ENCODE assay signal across 8 cellular contexts in genomic region chr12:86914716-86915115, GRCh38.
A peak's percentile ranks its signal among the peaks of the same experiment; 100 is the strongest.
DNase-seq lines count a peak whose midpoint lies in the region; ATAC-seq, FAIRE-seq and TF ChIP-seq lines count a peak whose summit lies in the region.

No MANE protein-coding gene starts in this region.

- BruUV-seq in A673 (replicated peaks; lab: Mats Ljungman, UMichigan) = no TSS peak

- TF ChIP-seq CTCF in A673 (conservative IDR thresholded peaks at IDR 0.05; ENCODE audit: low read depth, low read length) = peak; percentile 67
- TF ChIP-seq CTCF in HFF-Myc (IDR thresholded peaks at IDR 0.05; ENCODE audit: low read depth, low read length, missing control alignments) = peak; percentile 24
- peak in 1 of 11 experiments; percentile 12 for TF ChIP-seq CTCF in spleen (IDR thresholded peaks at IDR 0.05 in 8 of 11, conservative IDR thresholded peaks at IDR 0.05 in 3 of 11)

- DNase-seq in A673 (ENCODE audit: low spot score) (peak; percentile 62), HFF-Myc (ENCODE audit: extremely low read depth, low read depth) (peak; percentile 1), SHP77 (lab: John Stamatoyannopoulos, UW) (peak; percentile 24 to 26), frontal cortex (ENCODE audit: low spot score in 2 of 2) (no peak), spleen (no peak)
- no peak for DNase-seq in NK-92 treated with Interleukin-12 subunit alpha and Interleukin-12 subunit beta, amount 100 ng/mL, for 24 hours (lab: John Stamatoyannopoulos, UW)

- peaks cover 3% of the 10 kb centered on the region for H3K9me3 ChIP-seq in A673 (ENCODE audit: low read depth, low read length, poor library complexity, severe bottlenecking)
- no peaks in the 10 kb centered on the region for H3K9me3 ChIP-seq in spleen

- intact Hi-C loops in A673 (cut with micrococcal nuclease; ENCODE audit: unreplicated experiment) (loop anchor here (10.0 kb wide), 3 partner anchors 650 to 990 kb away; no protein-coding TSS in a partner anchor), spleen (cut with DNase I; ENCODE audit: low total_unique reads) (no loop called here)

- no peak overlapping the region for H3K4me3 ChIP-seq in A673 (ENCODE audit: low read depth, low read length, poor library complexity, severe bottlenecking)
- H3K4me3 ChIP-seq in HFF-Myc (replicated peaks; ENCODE audit: low read depth, low read length) = no peak overlapping the region
- no peak overlapping the region for H3K4me3 ChIP-seq in spleen

- ATAC-seq in GM18519 (IDR thresholded peaks at IDR 0.05; ENCODE audit: low FRiP score, unreplicated experiment) (no peak), GM21381 (IDR thresholded peaks at IDR 0.05; ENCODE audit: unreplicated experiment) (no peak)

- CTCF ChIA-PET in A673 (lab: Charles Lee) = interaction anchor here (0.6 kb wide), 2 partner anchors 9 to 799 kb away, joined by 3 to 4 read pairs; no protein-coding TSS in a partner anchor

- FAIRE-seq in frontal cortex (lab: Jason Lieb, UNC) = peak; percentile 23

- POLR2A ChIA-PET in A673 (lab: Charles Lee; ENCODE audit: low non-redundant PET) = no interaction called here

- no peak for TF ChIP-seq POLR2A in spleen (IDR thresholded peaks at IDR 0.05)

- H3K27me3 ChIP-seq in A673 (replicated peaks; ENCODE audit: insufficient read depth, low read depth, low read length, poor library complexity) (no peaks in the 10 kb centered on the region), spleen (replicated peaks in 1 of 7) (no peaks in the 10 kb centered on the region)

- H3K27ac ChIP-seq in A673 (ENCODE audit: low read depth, low read length, poor library complexity, severe bottlenecking) = no peak overlapping the region
- H3K27ac ChIP-seq in spleen = no peak overlapping the region

- H3K4me1 ChIP-seq in A673 (ENCODE audit: insufficient read depth, low read length, poor library complexity, severe bottlenecking) (no peaks in the 10 kb centered on the region), spleen (no peaks in the 10 kb centered on the region)

- no peaks in the 10 kb centered on the region for H3K36me3 ChIP-seq in A673 (ENCODE audit: insufficient read depth, low read length, poor library complexity, severe bottlenecking)
- H3K36me3 ChIP-seq in spleen = no peaks in the 10 kb centered on the region

Comparison
In these comparisons a context has a peak if more than half of its experiments do, and no peak if none do; other contexts are left out.
1. DNase-seq: peak in A673 (single experiment), HFF-Myc (single experiment) and SHP77 (2 of 2); none in frontal cortex (0 of 2), NK-92 treated with Interleukin-12 subunit alpha and Interleukin-12 subunit beta, amount 100 ng/mL, for 24 hours (single experiment) and spleen (single experiment).